18 cellular contexts compared by ENCODE assay signal in the genomic region with DNA sequence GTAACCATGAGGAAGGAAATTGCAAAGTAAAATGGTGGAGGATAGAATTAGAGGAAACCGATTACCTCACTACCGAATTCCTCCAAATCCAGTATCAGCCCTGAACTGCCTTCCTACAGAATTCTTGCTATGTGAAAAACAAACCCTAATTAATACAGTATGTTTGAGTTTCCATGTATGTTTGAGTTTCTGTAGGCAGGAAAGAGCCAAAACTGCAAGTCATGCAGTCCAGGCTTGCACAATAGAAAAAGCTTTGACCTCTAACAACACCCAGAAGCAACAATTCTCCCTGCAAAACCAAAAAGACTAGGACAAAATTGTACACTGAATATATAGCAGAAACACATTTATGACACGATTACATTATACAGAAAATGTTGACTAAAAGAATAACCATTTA.
A peak's percentile ranks its signal among the peaks of the same experiment; 100 is the strongest.
DNase-seq lines count a peak whose midpoint lies in the region; ATAC-seq, FAIRE-seq and TF ChIP-seq lines count a peak whose summit lies in the region.
"Had no signal": no experiment of that assay in that cellular context is flagged by ENCODE, and none has a peak within 500 bp of the region (broad histone marks: within the 10 kb centered on the region; RNA-seq: fewer than 3 reads in every experiment).

No MANE protein-coding gene starts in this region.

- H3K27me3 ChIP-seq in CD8-positive, alpha-beta T cell (ENCODE audit: insufficient read depth, low read length) = no peaks in the 10 kb centered on the region

- H3K36me3 ChIP-seq in CD8-positive, alpha-beta T cell (ENCODE audit: insufficient read depth, low read length) = no peaks in the 10 kb centered on the region

- TF ChIP-seq CTCF in A549 (IDR thresholded peaks at IDR 0.05) (no peak), mesothelial cell of epicardium (IDR thresholded peaks at IDR 0.05; ENCODE audit: unreplicated experiment) (no peak)
- TF ChIP-seq CTCF in CD8-positive, alpha-beta T cell (IDR thresholded peaks at IDR 0.05) = no peak

- H3K36me3 Mint-ChIP-seq in mesothelial cell of epicardium = peaks cover 3% of the 10 kb centered on the region
- no peaks in the 10 kb centered on the region for H3K36me3 Mint-ChIP-seq in CD8-positive, alpha-beta T cell

- H3K4me3 Mint-ChIP-seq in mesothelial cell of epicardium = no peak overlapping the region
- H3K4me3 Mint-ChIP-seq in CD8-positive, alpha-beta T cell = no peak overlapping the region

- H3K9me3 Mint-ChIP-seq in mesothelial cell of epicardium = peaks cover 23% of the 10 kb centered on the region
- H3K9me3 Mint-ChIP-seq in CD8-positive, alpha-beta T cell = no peaks in the 10 kb centered on the region

- ATAC-seq in A549 = no peak
- ATAC-seq in GM19452 (IDR thresholded peaks at IDR 0.05; ENCODE audit: unreplicated experiment) = no peak
- no peak for ATAC-seq in stimulated activated naive CD8-positive, alpha-beta T cell treated with anti-CD3 and anti-CD28 coated beads, Interleukin-15, Interleukin-2, amounts not matched to agents 100 U/mL and 50 U/mL, for 24 hours
- no peak for ATAC-seq in CD8-positive, alpha-beta T cell
- ATAC-seq: left cardiac atrium had no signal

- H3K27ac Mint-ChIP-seq in mesothelial cell of epicardium = no peak overlapping the region
- H3K27ac Mint-ChIP-seq in CD8-positive, alpha-beta T cell = no peak overlapping the region

- no peak overlapping the region for H3K27ac ChIP-seq in A549
- no peak overlapping the region for H3K27ac ChIP-seq in CD8-positive, alpha-beta T cell (ENCODE audit: low read depth, low read length)
- H3K27ac ChIP-seq: VCaP had no signal

- CTCF ChIA-PET in A549 (lab: Yijun Ruan, JAX) = no interaction called here
- CTCF ChIA-PET in CD8-positive, alpha-beta T cell (lab: Charles Lee) = no interaction called here

- H3K4me2 ChIP-seq in A549 = no peak overlapping the region

- H3K9me3 ChIP-seq in A549 = peaks cover 4% of the 10 kb centered on the region; the same call in 1 of the 3 replicates
- no peaks in the 10 kb centered on the region for H3K9me3 ChIP-seq in CD8-positive, alpha-beta T cell (ENCODE audit: low read length)

- no peaks in the 10 kb centered on the region for H3K27me3 Mint-ChIP-seq in mesothelial cell of epicardium (ENCODE audit: low read depth)
- no peaks in the 10 kb centered on the region for H3K27me3 Mint-ChIP-seq in CD8-positive, alpha-beta T cell (ENCODE audit: low read depth)

- no peak for FAIRE-seq in A549 (lab: Jason Lieb, UNC)
- FAIRE-seq: urothelium cell line had no signal

- no peak for TF ChIP-seq EP300 in A549 (IDR thresholded peaks at IDR 0.05)

- peaks cover 2% of the 10 kb centered on the region; the same call in 1 of the 3 replicates for H3K4me1 ChIP-seq in A549
- H3K4me1 ChIP-seq in CD8-positive, alpha-beta T cell (ENCODE audit: insufficient read depth, low read length) = no peaks in the 10 kb centered on the region

- no peak overlapping the region for H3K4me3 ChIP-seq in A549
- no peak overlapping the region for H3K4me3 ChIP-seq in CD8-positive, alpha-beta T cell (ENCODE audit: low read depth, low read length)

- peaks cover 9% of the 10 kb centered on the region for H3K4me1 Mint-ChIP-seq in mesothelial cell of epicardium
- H3K4me1 Mint-ChIP-seq in CD8-positive, alpha-beta T cell (ENCODE audit: low read depth) = no peaks in the 10 kb centered on the region

- intact Hi-C loops in CD8-positive, alpha-beta T cell (cut with DNase I, micrococcal nuclease) = no loop called here

- DNase-seq in A549 (ENCODE audit: low read depth in 1 of 2, low spot score in 1 of 2) (peak in 1 of 2 experiments; percentile 14), GM04503 (ENCODE audit: low read depth) (peak; percentile 15), amniotic epithelial cell (ENCODE audit: low read depth) (peak; percentile 47), fibroblast of the conjunctiva (ENCODE audit: low read depth) (peak; percentile 84), mesothelial cell of epicardium (ENCODE audit: low spot score in 2 of 2, unreplicated experiment in 2 of 2) (no peak)
- DNase-seq in stimulated activated naive CD8-positive, alpha-beta T cell treated with anti-CD3 and anti-CD28 coated beads, Interleukin-15, Interleukin-2, amounts not matched to agents 100 U/mL and 50 U/mL, for 24 hours = no peak
- DNase-seq in CD8-positive, alpha-beta T cell = no peak
- DNase-seq: ACHN, amygdala, hippocampal formation, left cardiac atrium, NCI-H1930, NCI-H69, posterior cingulate gyrus, SW 1271 had no signal

- WGBS in A549 (ENCODE audit: missing lambda C conversion rate) = 61% methylated on average over 3 of the region's 3 CpGs

- TF ChIP-seq RAD21 in A549 (conservative IDR thresholded peaks at IDR 0.05 in 1 of 2, IDR thresholded peaks at IDR 0.05 in 1 of 2) = no peak

- POLR2A ChIA-PET in A549 (lab: Yijun Ruan, JAX) = no interaction called here
- POLR2A ChIA-PET in CD8-positive, alpha-beta T cell (lab: Charles Lee) = no interaction called here

- no peak for TF ChIP-seq POLR2A in A549 (IDR thresholded peaks at IDR 0.05; ENCODE audit: low read length)

TF ChIP-seq in A549, 52 proteins besides CTCF, POLR2A, EP300 and RAD21:
- peak; percentile 50 for TF ChIP-seq MAFK (IDR thresholded peaks at IDR 0.05; ENCODE audit: partially characterized antibody)
- peak; percentile 80 for TF ChIP-seq NFE2L2 (conservative IDR thresholded peaks at IDR 0.05; ENCODE audit: low read length)
- TF ChIP-seq NPAS2 (CRISPR knock-in tag; IDR thresholded peaks at IDR 0.05; ENCODE audit: borderline replicate concordance) = no peak

Comparison
In these comparisons a context has a peak if more than half of its experiments do, and no peak if none do; other contexts are left out.
1. DNase-seq: peak in GM04503 (single experiment), amniotic epithelial cell (single experiment) and fibroblast of the conjunctiva (single experiment); none in mesothelial cell of epicardium (0 of 2), stimulated activated naive CD8-positive, alpha-beta T cell treated with anti-CD3 and anti-CD28 coated beads, Interleukin-15, Interleukin-2, amounts not matched to agents 100 U/mL and 50 U/mL, for 24 hours (single experiment) and CD8-positive, alpha-beta T cell (0 of 7).